1 cellular context compared by ENCODE assay signal in the genomic region with DNA sequence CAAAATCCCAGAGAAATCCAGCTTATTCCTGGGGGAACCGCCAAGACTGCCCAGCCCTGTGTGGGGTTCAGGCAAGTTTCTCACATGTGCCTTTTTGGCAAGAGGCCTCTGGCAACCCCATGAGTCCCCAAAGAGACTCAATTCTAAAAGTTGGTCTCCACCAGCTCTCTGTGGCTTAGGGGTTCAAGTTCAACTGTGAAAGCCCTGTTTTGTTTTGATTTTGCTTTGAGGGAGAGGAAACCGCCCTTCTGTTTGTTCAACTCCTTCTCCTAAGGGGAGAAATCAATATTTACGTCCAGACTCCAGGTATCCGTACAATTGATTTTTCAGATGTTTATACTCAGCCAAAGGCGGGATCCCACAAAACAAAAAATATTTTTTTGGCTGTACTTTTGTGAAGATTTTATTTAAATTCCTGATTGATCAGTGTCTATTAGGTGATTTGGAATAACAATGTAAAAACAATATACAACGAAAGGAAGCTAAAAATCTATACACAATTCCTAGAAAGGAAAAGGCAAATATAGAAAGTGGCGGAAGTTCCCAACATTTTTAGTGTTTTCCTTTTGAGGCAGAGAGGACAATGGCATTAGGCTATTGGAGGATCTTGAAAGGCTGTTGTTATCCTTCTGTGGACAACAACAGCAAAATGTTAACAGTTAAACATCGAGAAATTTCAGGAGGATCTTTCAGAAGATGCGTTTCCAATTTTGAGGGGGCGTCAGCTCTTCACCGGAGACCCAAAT.
TF ChIP-seq lines count a peak whose summit lies in the region.

No MANE protein-coding gene starts in this region.

TF ChIP-seq in K562, 482 proteins besides CTCF, POLR2A, EP300 and RAD21 (continued from another document):
- TF ChIP-seq, protein P1, sequence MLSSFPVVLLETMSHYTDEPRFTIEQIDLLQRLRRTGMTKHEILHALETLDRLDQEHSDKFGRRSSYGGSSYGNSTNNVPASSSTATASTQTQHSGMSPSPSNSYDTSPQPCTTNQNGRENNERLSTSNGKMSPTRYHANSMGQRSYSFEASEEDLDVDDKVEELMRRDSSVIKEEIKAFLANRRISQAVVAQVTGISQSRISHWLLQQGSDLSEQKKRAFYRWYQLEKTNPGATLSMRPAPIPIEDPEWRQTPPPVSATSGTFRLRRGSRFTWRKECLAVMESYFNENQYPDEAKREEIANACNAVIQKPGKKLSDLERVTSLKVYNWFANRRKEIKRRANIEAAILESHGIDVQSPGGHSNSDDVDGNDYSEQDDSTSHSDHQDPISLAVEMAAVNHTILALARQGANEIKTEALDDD (IDR thresholded peaks at IDR 0.05), result no peak
- TF ChIP-seq, protein P2, sequence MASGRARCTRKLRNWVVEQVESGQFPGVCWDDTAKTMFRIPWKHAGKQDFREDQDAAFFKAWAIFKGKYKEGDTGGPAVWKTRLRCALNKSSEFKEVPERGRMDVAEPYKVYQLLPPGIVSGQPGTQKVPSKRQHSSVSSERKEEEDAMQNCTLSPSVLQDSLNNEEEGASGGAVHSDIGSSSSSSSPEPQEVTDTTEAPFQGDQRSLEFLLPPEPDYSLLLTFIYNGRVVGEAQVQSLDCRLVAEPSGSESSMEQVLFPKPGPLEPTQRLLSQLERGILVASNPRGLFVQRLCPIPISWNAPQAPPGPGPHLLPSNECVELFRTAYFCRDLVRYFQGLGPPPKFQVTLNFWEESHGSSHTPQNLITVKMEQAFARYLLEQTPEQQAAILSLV (tag; IDR thresholded peaks at IDR 0.05), result no peak; the same call in 1 of the 2 replicates
- no peak for TF ChIP-seq ZKSCAN1 (IDR thresholded peaks at IDR 0.05; ENCODE audit: low read depth, low read length)
- TF ChIP-seq CHD1 (IDR thresholded peaks at IDR 0.05; ENCODE audit: low read length), result no peak
- TF ChIP-seq, protein P3, sequence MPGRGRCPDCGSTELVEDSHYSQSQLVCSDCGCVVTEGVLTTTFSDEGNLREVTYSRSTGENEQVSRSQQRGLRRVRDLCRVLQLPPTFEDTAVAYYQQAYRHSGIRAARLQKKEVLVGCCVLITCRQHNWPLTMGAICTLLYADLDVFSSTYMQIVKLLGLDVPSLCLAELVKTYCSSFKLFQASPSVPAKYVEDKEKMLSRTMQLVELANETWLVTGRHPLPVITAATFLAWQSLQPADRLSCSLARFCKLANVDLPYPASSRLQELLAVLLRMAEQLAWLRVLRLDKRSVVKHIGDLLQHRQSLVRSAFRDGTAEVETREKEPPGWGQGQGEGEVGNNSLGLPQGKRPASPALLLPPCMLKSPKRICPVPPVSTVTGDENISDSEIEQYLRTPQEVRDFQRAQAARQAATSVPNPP (IDR thresholded peaks at IDR 0.05; ENCODE audit: borderline replicate concordance, insufficient read depth, insufficient read length), result no peak
- TF ChIP-seq MEF2A (IDR thresholded peaks at IDR 0.05; ENCODE audit: control insufficient read depth, low read depth, low read length), result no peak
- no peak for TF ChIP-seq SNRNP70 (optimal IDR thresholded peaks at IDR 0.05; ENCODE audit: low read depth, low read length)
- no peak for TF ChIP-seq ZNF121 (CRISPR knock-in tag; conservative IDR thresholded peaks at IDR 0.05)
- TF ChIP-seq, protein P4, sequence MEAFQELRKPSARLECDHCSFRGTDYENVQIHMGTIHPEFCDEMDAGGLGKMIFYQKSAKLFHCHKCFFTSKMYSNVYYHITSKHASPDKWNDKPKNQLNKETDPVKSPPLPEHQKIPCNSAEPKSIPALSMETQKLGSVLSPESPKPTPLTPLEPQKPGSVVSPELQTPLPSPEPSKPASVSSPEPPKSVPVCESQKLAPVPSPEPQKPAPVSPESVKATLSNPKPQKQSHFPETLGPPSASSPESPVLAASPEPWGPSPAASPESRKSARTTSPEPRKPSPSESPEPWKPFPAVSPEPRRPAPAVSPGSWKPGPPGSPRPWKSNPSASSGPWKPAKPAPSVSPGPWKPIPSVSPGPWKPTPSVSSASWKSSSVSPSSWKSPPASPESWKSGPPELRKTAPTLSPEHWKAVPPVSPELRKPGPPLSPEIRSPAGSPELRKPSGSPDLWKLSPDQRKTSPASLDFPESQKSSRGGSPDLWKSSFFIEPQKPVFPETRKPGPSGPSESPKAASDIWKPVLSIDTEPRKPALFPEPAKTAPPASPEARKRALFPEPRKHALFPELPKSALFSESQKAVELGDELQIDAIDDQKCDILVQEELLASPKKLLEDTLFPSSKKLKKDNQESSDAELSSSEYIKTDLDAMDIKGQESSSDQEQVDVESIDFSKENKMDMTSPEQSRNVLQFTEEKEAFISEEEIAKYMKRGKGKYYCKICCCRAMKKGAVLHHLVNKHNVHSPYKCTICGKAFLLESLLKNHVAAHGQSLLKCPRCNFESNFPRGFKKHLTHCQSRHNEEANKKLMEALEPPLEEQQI (IDR thresholded peaks at IDR 0.05), result no peak
- no peak for TF ChIP-seq NBN (IDR thresholded peaks at IDR 0.05; ENCODE audit: low read depth)
- TF ChIP-seq, protein P5, sequence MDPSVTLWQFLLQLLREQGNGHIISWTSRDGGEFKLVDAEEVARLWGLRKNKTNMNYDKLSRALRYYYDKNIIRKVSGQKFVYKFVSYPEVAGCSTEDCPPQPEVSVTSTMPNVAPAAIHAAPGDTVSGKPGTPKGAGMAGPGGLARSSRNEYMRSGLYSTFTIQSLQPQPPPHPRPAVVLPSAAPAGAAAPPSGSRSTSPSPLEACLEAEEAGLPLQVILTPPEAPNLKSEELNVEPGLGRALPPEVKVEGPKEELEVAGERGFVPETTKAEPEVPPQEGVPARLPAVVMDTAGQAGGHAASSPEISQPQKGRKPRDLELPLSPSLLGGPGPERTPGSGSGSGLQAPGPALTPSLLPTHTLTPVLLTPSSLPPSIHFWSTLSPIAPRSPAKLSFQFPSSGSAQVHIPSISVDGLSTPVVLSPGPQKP (CRISPR knock-in tag; IDR thresholded peaks at IDR 0.05), result no peak
- no peak for TF ChIP-seq HNRNPL (IDR thresholded peaks at IDR 0.05; ENCODE audit: low read depth, low read length)
- 0 out of 2 replicates have a peak, but pooled peaks have one; percentile 18 for TF ChIP-seq ZNF644 (tag; IDR thresholded peaks at IDR 0.05; ENCODE audit: low read depth)
